In the genomic region with DNA sequence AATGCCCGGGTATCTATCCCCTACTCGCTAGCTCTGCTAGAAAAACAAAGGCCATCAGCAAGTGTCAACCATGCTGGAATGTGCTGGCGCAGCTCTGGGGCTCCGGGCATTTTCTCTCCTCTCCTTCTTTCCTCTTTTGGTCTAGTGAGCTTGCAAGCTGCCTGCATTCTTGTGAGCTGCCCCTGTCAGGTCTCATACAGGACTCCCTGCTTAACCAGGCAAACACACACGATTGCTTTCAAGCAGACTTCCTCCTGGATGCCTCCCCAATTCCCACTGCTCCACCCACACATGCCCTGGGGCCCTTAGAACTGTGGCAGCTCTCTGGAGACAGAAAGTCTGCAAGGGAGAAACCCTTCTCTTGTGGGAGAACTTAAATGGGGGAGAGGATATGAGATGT, we compare ENCODE assay signal across 10 cellular contexts. TPM values are rescaled to one million over a fixed set of nuclear protein-coding genes. Genes with fewer than 3 reads are reported as not detected.
DNase-seq lines count a peak whose midpoint lies in the region; ATAC-seq, FAIRE-seq and TF ChIP-seq lines count a peak whose summit lies in the region.
"Had no signal": no experiment of that assay in that cellular context is flagged by ENCODE, and none has a peak within 500 bp of the region (broad histone marks: within the 10 kb centered on the region; RNA-seq: fewer than 3 reads in every experiment).

No MANE protein-coding gene starts in this region.

- H3K4me1 ChIP-seq in HCT116 (ENCODE audit: control insufficient read depth in 1 of 2, insufficient read depth in 2 of 2, low read length in 2 of 2): peaks cover 13 to 20% of the 10 kb centered on the region in 2 experiments; a peak in 3 of 4 replicates
- H3K4me1 ChIP-seq in astrocyte (ENCODE audit: insufficient read depth, low read length): peaks cover 8% of the 10 kb centered on the region

- FAIRE-seq in astrocyte (lab: Jason Lieb, UNC): no peak

- H3K36me3 ChIP-seq in HCT116 (ENCODE audit: control insufficient read depth in 1 of 2, insufficient read depth in 2 of 2, low read length in 2 of 2) (no peaks in the 10 kb centered on the region), astrocyte (ENCODE audit: insufficient read depth, low read length) (no peaks in the 10 kb centered on the region)

- H3K79me2 ChIP-seq in HCT116 (ENCODE audit: insufficient read depth, low read length): no peaks in the 10 kb centered on the region
- no peaks in the 10 kb centered on the region for H3K79me2 ChIP-seq in astrocyte (ENCODE audit: insufficient read depth, low read length)

- no TSS peak for BruUV-seq in HCT116 (replicated peaks; lab: Mats Ljungman, UMichigan)

- POLR2A ChIA-PET in HCT116 (lab: Charles Lee): interaction anchor here (1.1 kb wide), 1 partner anchor 35 kb away, joined by 4 read pairs; the partner anchor contains the start of gene SUCO

- peak overlapping the region; percentile 30; the same call in 1 of the 2 replicates for H3K4me2 ChIP-seq in HCT116 (ENCODE audit: low read length)
- H3K4me2 ChIP-seq in astrocyte (ENCODE audit: low read length): peak overlapping the region; percentile 51

- intact Hi-C loops in HCT116 (cut with micrococcal nuclease): no loop called here

- RAD21 ChIA-PET in HCT116 (lab: Charles Lee; ENCODE audit: low non-redundant PET in 1 of 2, low total read pairs in 2 of 2, uncharacterized antibody in 2 of 2, unreplicated experiment in 2 of 2): no interaction called here

- CTCF ChIA-PET in HCT116 (lab: Charles Lee): no interaction called here

- H3K27me3 ChIP-seq in HCT116 (ENCODE audit: insufficient read depth, low read length) (no peaks in the 10 kb centered on the region), astrocyte (ENCODE audit: insufficient read depth, low read length) (no peaks in the 10 kb centered on the region)

- TF ChIP-seq POLR2A in HCT116 (IDR thresholded peaks at IDR 0.05; ENCODE audit: borderline replicate concordance, extremely low read depth, insufficient read depth, insufficient read length): no peak

- no peaks in the 10 kb centered on the region for H3K9me3 ChIP-seq in HCT116 (ENCODE audit: control insufficient read depth in 1 of 2, insufficient read depth in 1 of 2, low read depth in 1 of 2, low read length in 2 of 2)
- no peaks in the 10 kb centered on the region for H3K9me3 ChIP-seq in astrocyte (ENCODE audit: insufficient read depth, low read depth, low read length)

- H3K27ac ChIP-seq in HCT116 (ENCODE audit: low read depth, low read length): no peak overlapping the region
- no peak overlapping the region for H3K27ac ChIP-seq in astrocyte (ENCODE audit: low read depth, low read length)

- no peak overlapping the region for H2AFZ ChIP-seq in HCT116 (ENCODE audit: low read depth, low read length, poor library complexity, severe bottlenecking)
- peak overlapping the region; percentile 29 for H2AFZ ChIP-seq in astrocyte (ENCODE audit: low read depth, low read length)

- DNase-seq in A172 (ENCODE audit: low spot score) (peak; percentile 36), HCT116 (ENCODE audit: low read depth, low spot score) (no peak), astrocyte (ENCODE audit: low read depth) (peak; percentile 82), iris pigment epithelial cell (ENCODE audit: low read depth) (peak; percentile 60), activated gamma-delta T cell (lab: John Stamatoyannopoulos, UW) (no peak), T1000 (lab: John Stamatoyannopoulos, UW) (no peak)
- DNase-seq: CD4-positive, CD25-positive, alpha-beta regulatory T cell had no signal

- ATAC-seq in HCT116: no peak; the same call in 1 of the 2 replicates
- ATAC-seq in HG02970 (IDR thresholded peaks at IDR 0.05; ENCODE audit: low FRiP score, unreplicated experiment): no peak
- no peak for ATAC-seq in HG02623 (IDR thresholded peaks at IDR 0.05; ENCODE audit: unreplicated experiment)

- H3K27ac Mint-ChIP-seq in astrocyte (ENCODE audit: unreplicated experiment): peak overlapping the region; percentile 29
- H3K27ac Mint-ChIP-seq: activated T-helper 1 cell treated with anti-CD3 and anti-CD28 coated beads, Interleukin-12 subunit alpha, Interleukin-12 subunit beta, Interleukin-2, Interleukin-4 antibody, amounts not matched to agents 30 ng/mL and 10 ng/mL and 1 ng/mL, durations not matched to agents 14 hours and 24 hours and 36 hours; CD4-positive, CD25-positive, alpha-beta regulatory T cell had no signal

- no peaks in the 10 kb centered on the region for H3K9me3 Mint-ChIP-seq in astrocyte (ENCODE audit: unreplicated experiment)
- H3K9me3 Mint-ChIP-seq: activated T-helper 1 cell treated with anti-CD3 and anti-CD28 coated beads, Interleukin-12 subunit alpha, Interleukin-12 subunit beta, Interleukin-2, Interleukin-4 antibody, amounts not matched to agents 30 ng/mL and 10 ng/mL and 1 ng/mL, durations not matched to agents 14 hours and 24 hours and 36 hours had no signal

- TF ChIP-seq CTCF in HCT116 (IDR thresholded peaks at IDR 0.05 in 2 of 3, conservative IDR thresholded peaks at IDR 0.05 in 1 of 3; ENCODE audit: borderline replicate concordance in 1 of 3, insufficient read depth in 1 of 3, low read depth in 2 of 3, low read length in 2 of 3) (no peak), astrocyte (IDR thresholded peaks at IDR 0.05; ENCODE audit: insufficient read depth, low read depth, low read length) (no peak)

- TF ChIP-seq RAD21 in HCT116 (IDR thresholded peaks at IDR 0.05; ENCODE audit: low read depth): no peak

- H3K4me1 Mint-ChIP-seq in astrocyte (ENCODE audit: low read depth, unreplicated experiment): peaks cover 9% of the 10 kb centered on the region
- H3K4me1 Mint-ChIP-seq: CD4-positive, CD25-positive, alpha-beta regulatory T cell had no signal

- H3K4me3 Mint-ChIP-seq in astrocyte (ENCODE audit: unreplicated experiment): peak overlapping the region; percentile 60
- H3K4me3 Mint-ChIP-seq: activated T-helper 1 cell treated with anti-CD3 and anti-CD28 coated beads, Interleukin-12 subunit alpha, Interleukin-12 subunit beta, Interleukin-2, Interleukin-4 antibody, amounts not matched to agents 30 ng/mL and 10 ng/mL and 1 ng/mL, durations not matched to agents 14 hours and 24 hours and 36 hours; CD4-positive, CD25-positive, alpha-beta regulatory T cell had no signal

- H4K20me1 ChIP-seq in HCT116 (ENCODE audit: insufficient read depth) (no peaks in the 10 kb centered on the region), astrocyte (ENCODE audit: insufficient read depth, low read length) (no peaks in the 10 kb centered on the region)

- H3K27me3 Mint-ChIP-seq in astrocyte (ENCODE audit: low read depth, unreplicated experiment): peaks cover 3% of the 10 kb centered on the region

- H3K9ac ChIP-seq in HCT116 (ENCODE audit: low read length): no peak overlapping the region
- H3K9ac ChIP-seq in astrocyte (ENCODE audit: low read length): no peak overlapping the region

- H3K9me2 ChIP-seq in HCT116 (ENCODE audit: insufficient read depth): no peaks in the 10 kb centered on the region

- no peak overlapping the region for H3K4me3 ChIP-seq in HCT116 (replicated peaks in 1 of 2; ENCODE audit: low read depth in 1 of 2, low read length in 2 of 2)
- H3K4me3 ChIP-seq in astrocyte (ENCODE audit: insufficient read depth, low read depth, low read length): no peak overlapping the region

- no peaks in the 10 kb centered on the region for H3K36me3 Mint-ChIP-seq in astrocyte (ENCODE audit: low read depth, unreplicated experiment)
- H3K36me3 Mint-ChIP-seq: CD4-positive, CD25-positive, alpha-beta regulatory T cell had no signal

TF ChIP-seq in HCT116, 20 proteins besides CTCF, POLR2A, EP300 and RAD21:
- no peak for TF ChIP-seq EZH2 (IDR thresholded peaks at IDR 0.05)
- TF ChIP-seq EGR1 (IDR thresholded peaks at IDR 0.05; ENCODE audit: low read depth): peak; percentile 72

RNA-seq across cellular contexts. Expression of gene SUCO, which starts 35.7 kb away (rescaled TPM):
- total RNA-seq in A172 (2014; rRNA removed; shearing (Covaris generic)): 27.8 and 31.4 TPM in 2 replicates
- total RNA-seq in HCT116 (2021; ENCODE audit: unreplicated experiment) (22.6 TPM), astrocyte (55.9 and 63.7 TPM in 2 replicates)
- polyA plus RNA-seq in HCT116 (2012): 5.3 and 6.0 TPM in 2 replicates

RNA-seq across cellular contexts. Expression of gene PIGC, which starts 53.4 kb away (rescaled TPM):
- 56.0 and 62.8 TPM in 2 replicates for total RNA-seq in A172 (2014; rRNA removed; shearing (Covaris generic))
- total RNA-seq in HCT116 (2021; ENCODE audit: unreplicated experiment): 11.9 TPM
- 10.8 and 13.6 TPM in 2 replicates for polyA plus RNA-seq in HCT116 (2012)
- total RNA-seq in astrocyte: 17.8 and 19.5 TPM in 2 replicates

Comparison
In these comparisons a context has a peak if more than half of its experiments do, and no peak if none do; other contexts are left out.
1. DNase-seq: peak in A172 (single experiment), astrocyte (single experiment) and iris pigment epithelial cell (single experiment); none in HCT116 (single experiment), activated gamma-delta T cell (single experiment) and T1000 (single experiment).